In genomic region chr1:59421232-59421920, GRCh38 we compare ENCODE assay signal across 2 cellular contexts.
TF ChIP-seq lines count a peak whose summit lies in the region.

No MANE protein-coding gene starts in this region.

TF ChIP-seq in HepG2, 621 proteins besides CTCF, POLR2A, EP300 and RAD21 (continued from another document):
- TF ChIP-seq BCLAF1 (IDR thresholded peaks at IDR 0.05) (no peak), PCBP2 (optimal IDR thresholded peaks at IDR 0.05; ENCODE audit: low read depth, low read length, poor library complexity, severe bottlenecking) (peak; percentile 48), MBNL3 (CRISPR knock-in tag; conservative IDR thresholded peaks at IDR 0.05) (no peak), ZNF850 (CRISPR knock-in tag; conservative IDR thresholded peaks at IDR 0.05) (no peak), ZNF781 (CRISPR knock-in tag; IDR thresholded peaks at IDR 0.05; ENCODE audit: borderline replicate concordance, not compliant biosample characterization) (no peak), HNF1B (CRISPR knock-in tag; IDR thresholded peaks at IDR 0.05) (no peak), ZNF790 (CRISPR knock-in tag; IDR thresholded peaks at IDR 0.05; ENCODE audit: borderline replicate concordance) (no peak), HDAC2 (CRISPR knock-in tag; IDR thresholded peaks at IDR 0.05) (no peak), KLF9 (CRISPR knock-in tag; IDR thresholded peaks at IDR 0.05; ENCODE audit: low read depth) (no peak)

TF ChIP-seq in liver, 16 proteins besides CTCF, POLR2A, EP300 and RAD21 (continued from another document):
- TF ChIP-seq ZBTB33 (IDR thresholded peaks at IDR 0.05) (no peak), RXRA (IDR thresholded peaks at IDR 0.05) (no peak), FOXA1 (IDR thresholded peaks at IDR 0.05) (no peak), YY1 (IDR thresholded peaks at IDR 0.05) (no peak), HNF4A (conservative IDR thresholded peaks at IDR 0.05) (no peak), HNF4G (IDR thresholded peaks at IDR 0.05) (no peak), REST (IDR thresholded peaks at IDR 0.05) (no peak), ATF3 (IDR thresholded peaks at IDR 0.05) (no peak), NR2F2 (IDR thresholded peaks at IDR 0.05) (no peak), TAF1 (conservative IDR thresholded peaks at IDR 0.05) (no peak)
TF ChIP-seq in liver: peak in this region for 0.
